ENCODE assay signal across 8 cellular contexts in genomic region chr10:30384791-30385201, GRCh38. TPM values are rescaled to one million over a fixed set of nuclear protein-coding genes. Genes with fewer than 3 reads are reported as not detected.
DNase-seq lines count a peak whose midpoint lies in the region; ATAC-seq and TF ChIP-seq lines count a peak whose summit lies in the region.

No MANE protein-coding gene starts in this region.

- H3K36me3 ChIP-seq in GM23248 (ENCODE audit: low read depth) = no peaks in the 10 kb centered on the region
- no peaks in the 10 kb centered on the region for H3K36me3 ChIP-seq in SK-N-SH (replicated peaks in 1 of 2; ENCODE audit: control insufficient read depth in 1 of 2, insufficient read depth in 2 of 2, low read length in 1 of 2)
- no peaks in the 10 kb centered on the region for H3K36me3 ChIP-seq in transverse colon

- H2AFZ ChIP-seq in GM23248 (no peak overlapping the region), SK-N-SH (ENCODE audit: low read depth) (no peak overlapping the region)

- H3K27me3 ChIP-seq in GM23248 (replicated peaks; ENCODE audit: insufficient read depth) = no peaks in the 10 kb centered on the region
- H3K27me3 ChIP-seq in SK-N-SH (ENCODE audit: insufficient read depth) = no peaks in the 10 kb centered on the region
- no peaks in the 10 kb centered on the region for H3K27me3 ChIP-seq in transverse colon

- H3K4me3 ChIP-seq in GM23248 (no peak overlapping the region), SK-N-SH (ENCODE audit: low read depth in 2 of 2, low read length in 1 of 2) (no peak overlapping the region; a peak in 1 of 4 replicates), transverse colon (no peak overlapping the region)

- H3K4me2 ChIP-seq in GM23248 (ENCODE audit: unreplicated experiment) (no peak overlapping the region), SK-N-SH (no peak overlapping the region)

- H3K4me1 ChIP-seq in GM23248 (ENCODE audit: insufficient read depth) = peaks cover 5% of the 10 kb centered on the region; the same call in 1 of the 2 replicates
- peaks cover 0 to 7% of the 10 kb centered on the region in 2 experiments; a peak in 1 of 4 replicates for H3K4me1 ChIP-seq in SK-N-SH (ENCODE audit: control insufficient read depth in 1 of 2, insufficient read depth in 2 of 2, low read depth in 1 of 2, low read length in 1 of 2)
- H3K4me1 ChIP-seq in transverse colon = peaks cover 0 to 6% (median 0%) of the 10 kb centered on the region in 4 donors

- H3K27ac ChIP-seq in GM23248 = no peak overlapping the region
- no peak overlapping the region for H3K27ac ChIP-seq in SK-N-SH (ENCODE audit: low read depth in 2 of 2, low read length in 1 of 2)
- no peak overlapping the region for H3K27ac ChIP-seq in transverse colon

- no peaks in the 10 kb centered on the region for H4K20me1 ChIP-seq in GM23248 (ENCODE audit: insufficient read depth)
- no peaks in the 10 kb centered on the region for H4K20me1 ChIP-seq in SK-N-SH (ENCODE audit: insufficient read depth)

- no peak overlapping the region for H3K9ac ChIP-seq in GM23248
- H3K9ac ChIP-seq in SK-N-SH = no peak overlapping the region

- H3F3A ChIP-seq in GM23248 (ENCODE audit: insufficient read depth) (0 out of 2 replicates have a peak, but pooled peaks cover 3% of the 10 kb centered on the region), SK-N-SH (replicated peaks; ENCODE audit: insufficient read depth) (no peaks in the 10 kb centered on the region)

- CTCF ChIA-PET in SK-N-SH (lab: Yijun Ruan, JAX) = interaction anchor here (0.5 to 3.2 kb wide), 15 partner anchors 8 to 386 kb away, joined by 3 to 16 read pairs (median 4); no protein-coding TSS in a partner anchor

- in situ Hi-C loops in GM23248 (cut with MboI) (no loop called here), transverse colon (cut with MboI; ENCODE audit: low pct_ligation_motif_present in 1 of 4, low pct_unique_long_range_greater_than_20kb in 1 of 4, low sequenced_read_pairs in 3 of 4) (no loop called here)

- no peaks in the 10 kb centered on the region for H3K9me3 ChIP-seq in GM23248 (ENCODE audit: low read depth)
- no peaks in the 10 kb centered on the region for H3K9me3 ChIP-seq in SK-N-SH
- no peaks in the 10 kb centered on the region for H3K9me3 ChIP-seq in transverse colon

- TF ChIP-seq POLR2A in transverse colon (IDR thresholded peaks at IDR 0.05) = no peak

- peak; percentile 52 for TF ChIP-seq CTCF in SK-N-SH (IDR thresholded peaks at IDR 0.05)
- peak; percentile 17 to 33 (median 31) for TF ChIP-seq CTCF in transverse colon (IDR thresholded peaks at IDR 0.05)

- TF ChIP-seq RAD21 in SK-N-SH (IDR thresholded peaks at IDR 0.05; ENCODE audit: low read length) = peak; percentile 59

- no peak for TF ChIP-seq EP300 in SK-N-SH (IDR thresholded peaks at IDR 0.05; ENCODE audit: borderline replicate concordance in 1 of 2, low read depth in 1 of 2, low read length in 1 of 2)
- TF ChIP-seq EP300 in transverse colon (IDR thresholded peaks at IDR 0.05; ENCODE audit: low read depth) = no peak

- H3K79me2 ChIP-seq in GM23248 (ENCODE audit: insufficient read depth) = no peaks in the 10 kb centered on the region
- H3K79me2 ChIP-seq in SK-N-SH (ENCODE audit: insufficient read depth) = no peaks in the 10 kb centered on the region

- intact Hi-C loops in transverse colon (cut with DNase I; ENCODE audit: low total_unique reads) = no loop called here

- WGBS in GM23248 (ENCODE audit: low coverage in 1 of 2, low lambda C conversion rate in 2 of 2, missing lambda C conversion rate in 2 of 2), 2 experiments = 66 to 67% methylated on average over 9 of the region's 9 CpGs
- WGBS in SK-N-SH (ENCODE audit: low lambda C conversion rate) = 79% methylated on average over 9 of the region's 9 CpGs
- WGBS in transverse colon (ENCODE audit: low coverage in 1 of 2), 2 donors = 41 to 53% methylated on average over 9 of the region's 9 CpGs

- H3K9me2 ChIP-seq in GM23248 (ENCODE audit: insufficient read depth) = no peaks in the 10 kb centered on the region
- H3K9me2 ChIP-seq in SK-N-SH = no peaks in the 10 kb centered on the region

- DNase-seq in COLO668 (lab: John Stamatoyannopoulos, UW; ENCODE audit: unreplicated experiment) = peak; percentile 28
- DNase-seq in GM23248 = peak; percentile 67
- DNase-seq in SK-N-SH = peak; percentile 68
- DNase-seq in glomerular visceral epithelial cell (ENCODE audit: extremely low spot score) = peak; percentile 52
- no peak for DNase-seq in transverse colon
- no peak for DNase-seq in superior temporal gyrus (ENCODE audit: extremely low spot score)
- no peak for DNase-seq in NOMO-1 treated with dmso at 0.1 percent for 144 hours (lab: John Stamatoyannopoulos, UW; ENCODE audit: unreplicated experiment)

- ATAC-seq in GM21825 (IDR thresholded peaks at IDR 0.05; ENCODE audit: unreplicated experiment) = no peak

- POLR2A ChIA-PET in SK-N-SH (lab: Yijun Ruan, JAX) = no interaction called here

TF ChIP-seq in SK-N-SH, 30 proteins besides CTCF, POLR2A, EP300 and RAD21:
- TF ChIP-seq ZBTB33 (IDR thresholded peaks at IDR 0.05; ENCODE audit: borderline replicate concordance, low read depth) (no peak), MXI1 (IDR thresholded peaks at IDR 0.05; ENCODE audit: low read depth, low read length) (peak; percentile 94), CHD2 (IDR thresholded peaks at IDR 0.05; ENCODE audit: low read length, partially characterized antibody) (no peak), SMC3 (IDR thresholded peaks at IDR 0.05; ENCODE audit: low read depth, low read length) (0 out of 2 replicates have a peak, but pooled peaks have one; percentile 32), GATA2 (CRISPR knock-in tag; IDR thresholded peaks at IDR 0.05) (no peak), FOXM1 (IDR thresholded peaks at IDR 0.05; ENCODE audit: low read depth) (no peak)
- TF ChIP-seq, protein P1, sequence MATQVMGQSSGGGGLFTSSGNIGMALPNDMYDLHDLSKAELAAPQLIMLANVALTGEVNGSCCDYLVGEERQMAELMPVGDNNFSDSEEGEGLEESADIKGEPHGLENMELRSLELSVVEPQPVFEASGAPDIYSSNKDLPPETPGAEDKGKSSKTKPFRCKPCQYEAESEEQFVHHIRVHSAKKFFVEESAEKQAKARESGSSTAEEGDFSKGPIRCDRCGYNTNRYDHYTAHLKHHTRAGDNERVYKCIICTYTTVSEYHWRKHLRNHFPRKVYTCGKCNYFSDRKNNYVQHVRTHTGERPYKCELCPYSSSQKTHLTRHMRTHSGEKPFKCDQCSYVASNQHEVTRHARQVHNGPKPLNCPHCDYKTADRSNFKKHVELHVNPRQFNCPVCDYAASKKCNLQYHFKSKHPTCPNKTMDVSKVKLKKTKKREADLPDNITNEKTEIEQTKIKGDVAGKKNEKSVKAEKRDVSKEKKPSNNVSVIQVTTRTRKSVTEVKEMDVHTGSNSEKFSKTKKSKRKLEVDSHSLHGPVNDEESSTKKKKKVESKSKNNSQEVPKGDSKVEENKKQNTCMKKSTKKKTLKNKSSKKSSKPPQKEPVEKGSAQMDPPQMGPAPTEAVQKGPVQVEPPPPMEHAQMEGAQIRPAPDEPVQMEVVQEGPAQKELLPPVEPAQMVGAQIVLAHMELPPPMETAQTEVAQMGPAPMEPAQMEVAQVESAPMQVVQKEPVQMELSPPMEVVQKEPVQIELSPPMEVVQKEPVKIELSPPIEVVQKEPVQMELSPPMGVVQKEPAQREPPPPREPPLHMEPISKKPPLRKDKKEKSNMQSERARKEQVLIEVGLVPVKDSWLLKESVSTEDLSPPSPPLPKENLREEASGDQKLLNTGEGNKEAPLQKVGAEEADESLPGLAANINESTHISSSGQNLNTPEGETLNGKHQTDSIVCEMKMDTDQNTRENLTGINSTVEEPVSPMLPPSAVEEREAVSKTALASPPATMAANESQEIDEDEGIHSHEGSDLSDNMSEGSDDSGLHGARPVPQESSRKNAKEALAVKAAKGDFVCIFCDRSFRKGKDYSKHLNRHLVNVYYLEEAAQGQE (IDR thresholded peaks at IDR 0.05; ENCODE audit: low read depth, low read length) = no peak

RNA-seq across cellular contexts. Expression of gene MTPAP, which starts 35.7 kb away (rescaled TPM):
- total RNA-seq in GM23248 (2014; rRNA removed; shearing (Covaris generic)) = 8.9 and 15.6 TPM in 2 replicates
- polyA plus RNA-seq in GM23248 (2016; fragmentation: Nextera tagmentation; extraction: Ambion mirVana) (25.1 and 28.9 TPM in 2 replicates), SK-N-SH (2012; rRNA removed) (4.5 and 5.2 TPM in 2 replicates)
- polyA plus RNA-seq in SK-N-SH (2012; cell fraction: cytosol; rRNA removed) = 5.5 and 6.2 TPM in 2 replicates
- 4.6 and 9.0 TPM in 2 replicates for polyA plus RNA-seq in SK-N-SH (2012; cell fraction: nucleus; rRNA removed)
- total RNA-seq in transverse colon = 10 to 100 TPM in 2 of 4 donors, 1 to 10 TPM in 2; 5.6 to 16.0 (median 10.1) TPM

RNA-seq across cellular contexts. Expression of gene MAP3K8, which starts 49.2 kb away (rescaled TPM):
- 3.7 and 8.5 TPM in 2 replicates for total RNA-seq in GM23248 (2014; rRNA removed; shearing (Covaris generic))
- 4.8 and 4.9 TPM in 2 replicates for polyA plus RNA-seq in GM23248 (2016; fragmentation: Nextera tagmentation; extraction: Ambion mirVana)
- polyA plus RNA-seq in SK-N-SH (2012; rRNA removed) = 3.7 and 6.0 TPM in 2 replicates
- 3.9 and 4.4 TPM in 2 replicates for polyA plus RNA-seq in SK-N-SH (2012; cell fraction: cytosol; rRNA removed)
- 10.2 and 18.1 TPM in 2 replicates for polyA plus RNA-seq in SK-N-SH (2012; cell fraction: nucleus; rRNA removed)
- total RNA-seq in transverse colon = 10 to 100 TPM in 2 of 4 donors, 1 to 10 TPM in 2; 2.2 to 26.7 (median 11.8) TPM

Comparison
In these comparisons a context has a peak if more than half of its experiments do, and no peak if none do; other contexts are left out.
1. DNase-seq: peak in COLO668 (single experiment), GM23248 (single experiment), SK-N-SH (single experiment) and glomerular visceral epithelial cell (single experiment); none in transverse colon (single experiment), superior temporal gyrus (single experiment) and NOMO-1 treated with dmso at 0.1 percent for 144 hours (single experiment).